ENCODE assay signal across 1 cellular context in the genomic region with DNA sequence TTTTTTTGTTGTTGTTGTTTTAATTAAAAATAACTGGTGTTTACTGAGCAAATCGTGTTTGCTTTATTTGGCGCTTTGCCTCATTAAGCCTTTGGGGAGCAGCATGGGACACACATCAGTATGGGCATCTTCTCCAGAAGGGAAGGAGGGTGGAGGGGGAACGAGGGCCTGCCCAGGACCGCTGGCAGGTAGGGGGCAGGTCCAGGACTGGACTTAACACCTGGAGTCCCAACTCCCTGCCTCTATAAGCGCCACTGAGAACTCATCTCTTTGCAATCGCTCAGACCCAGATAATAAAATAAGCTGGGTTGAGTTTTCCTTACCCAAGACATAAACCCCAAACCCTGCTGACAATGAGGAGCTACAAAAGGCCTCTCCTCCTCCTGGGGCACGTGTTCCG.
TF ChIP-seq lines count a peak whose summit lies in the region.

No MANE protein-coding gene starts in this region.

TF ChIP-seq in GM12878, 131 proteins besides CTCF, POLR2A, EP300 and RAD21 (continued from another document):
- TF ChIP-seq, protein P1, sequence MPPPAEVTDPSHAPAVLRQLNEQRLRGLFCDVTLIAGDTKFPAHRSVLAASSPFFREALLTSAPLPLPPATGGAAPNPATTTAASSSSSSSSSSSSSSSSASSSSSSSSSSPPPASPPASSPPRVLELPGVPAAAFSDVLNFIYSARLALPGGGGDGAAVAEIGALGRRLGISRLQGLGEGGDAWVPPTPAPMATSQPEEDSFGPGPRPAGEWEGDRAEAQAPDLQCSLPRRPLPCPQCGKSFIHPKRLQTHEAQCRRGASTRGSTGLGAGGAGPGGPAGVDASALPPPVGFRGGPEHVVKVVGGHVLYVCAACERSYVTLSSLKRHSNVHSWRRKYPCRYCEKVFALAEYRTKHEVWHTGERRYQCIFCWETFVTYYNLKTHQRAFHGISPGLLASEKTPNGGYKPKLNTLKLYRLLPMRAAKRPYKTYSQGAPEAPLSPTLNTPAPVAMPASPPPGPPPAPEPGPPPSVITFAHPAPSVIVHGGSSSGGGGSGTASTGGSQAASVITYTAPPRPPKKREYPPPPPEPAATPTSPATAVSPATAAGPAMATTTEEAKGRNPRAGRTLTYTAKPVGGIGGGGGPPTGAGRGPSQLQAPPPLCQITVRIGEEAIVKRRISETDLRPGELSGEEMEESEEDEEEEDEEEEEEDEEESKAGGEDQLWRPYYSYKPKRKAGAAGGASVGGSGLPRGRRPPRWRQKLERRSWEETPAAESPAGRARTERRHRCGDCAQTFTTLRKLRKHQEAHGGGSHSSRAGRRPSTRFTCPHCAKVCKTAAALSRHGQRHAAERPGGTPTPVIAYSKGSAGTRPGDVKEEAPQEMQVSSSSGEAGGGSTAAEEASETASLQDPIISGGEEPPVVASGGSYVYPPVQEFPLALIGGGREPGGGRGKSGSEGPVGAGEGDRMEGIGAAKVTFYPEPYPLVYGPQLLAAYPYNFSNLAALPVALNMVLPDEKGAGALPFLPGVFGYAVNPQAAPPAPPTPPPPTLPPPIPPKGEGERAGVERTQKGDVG (CRISPR knock-in tag; IDR thresholded peaks at IDR 0.05) = no peak
TF ChIP-seq in GM12878: peak in this region for 0.
